In genomic region chr18:48923746-48924580, GRCh38 we compare ENCODE assay signal across 8 cellular contexts. TPM values are rescaled to one million over a fixed set of nuclear protein-coding genes. Genes with fewer than 3 reads are reported as not detected.
DNase-seq lines count a peak whose midpoint lies in the region; ATAC-seq, FAIRE-seq and TF ChIP-seq lines count a peak whose summit lies in the region.

No MANE protein-coding gene starts in this region.

- H3K36me3 ChIP-seq in BLaER1 (peaks cover 37% of the 10 kb centered on the region), HCT116 (ENCODE audit: control insufficient read depth in 1 of 2, insufficient read depth in 2 of 2, low read length in 2 of 2) (peaks cover 0 to 2% of the 10 kb centered on the region in 2 experiments; a peak in 1 of 4 replicates), K562 (ENCODE audit: control insufficient read depth, insufficient read depth, low read length) (no peaks in the 10 kb centered on the region; the same call in 2 of the 3 replicates), muscle layer of colon (ENCODE audit: insufficient read depth, low read length) (peaks cover 16% of the 10 kb centered on the region), Karpas-422 (ENCODE audit: insufficient read depth, low read length) (no peaks in the 10 kb centered on the region)

- BruUV-seq in HCT116 (replicated peaks; lab: Mats Ljungman, UMichigan) (no TSS peak), K562 (replicated peaks; lab: Mats Ljungman, UMichigan) (no TSS peak)

- no peaks in the 10 kb centered on the region for H3K27me3 ChIP-seq in BLaER1
- H3K27me3 ChIP-seq in HCT116 (ENCODE audit: insufficient read depth, low read length) = no peaks in the 10 kb centered on the region
- H3K27me3 ChIP-seq in K562 (ENCODE audit: control insufficient read depth in 2 of 2, insufficient read depth in 2 of 2, low read length in 2 of 2) = no peaks in the 10 kb centered on the region
- no peaks in the 10 kb centered on the region for H3K27me3 ChIP-seq in muscle layer of colon (ENCODE audit: control insufficient read depth in 1 of 2, insufficient read depth in 2 of 2, low read length in 2 of 2)
- no peaks in the 10 kb centered on the region for H3K27me3 ChIP-seq in Karpas-422 (ENCODE audit: low read length)

- no peaks in the 10 kb centered on the region for H3K9me1 ChIP-seq in K562 (ENCODE audit: control insufficient read depth, insufficient read depth, low read length)

- TF ChIP-seq RAD21 in HCT116 (IDR thresholded peaks at IDR 0.05; ENCODE audit: low read depth) (no peak), K562 (CRISPR knock-in tag; conservative IDR thresholded peaks at IDR 0.05 in 1 of 2, IDR thresholded peaks at IDR 0.05 in 1 of 2) (no peak)

- ATAC-seq in HCT116 = no peak
- no peak; the same call in 2 of the 3 replicates for ATAC-seq in K562
- ATAC-seq in HG03442 (IDR thresholded peaks at IDR 0.05; ENCODE audit: unreplicated experiment) = no peak

- no peak overlapping the region for H2AFZ ChIP-seq in HCT116 (ENCODE audit: low read depth, low read length, poor library complexity, severe bottlenecking)
- peak overlapping the region; percentile 91 for H2AFZ ChIP-seq in K562 (ENCODE audit: low read depth, low read length)
- no peak overlapping the region for H2AFZ ChIP-seq in Karpas-422 (ENCODE audit: low read length)

- no peaks in the 10 kb centered on the region for H3K9me2 ChIP-seq in HCT116 (ENCODE audit: insufficient read depth)
- H3K9me2 ChIP-seq in Karpas-422 (replicated peaks; ENCODE audit: insufficient read depth, low read length) = no peaks in the 10 kb centered on the region

- H3K9ac ChIP-seq in BLaER1 (no peak overlapping the region), HCT116 (ENCODE audit: low read length) (no peak overlapping the region), K562 (ENCODE audit: insufficient read depth in 1 of 2, low read depth in 2 of 2, low read length in 2 of 2) (peak overlapping the region; percentile 59 to 87; a peak in 3 of 4 replicates), muscle layer of colon (ENCODE audit: low read length) (no peak overlapping the region), Karpas-422 (ENCODE audit: low read length) (no peak overlapping the region)

- H3K27ac ChIP-seq in BLaER1 (peak overlapping the region; percentile 56; the same call in 1 of the 2 replicates), HCT116 (ENCODE audit: low read depth, low read length) (peak overlapping the region; percentile 52; the same call in 1 of the 2 replicates), K562 (ENCODE audit: extremely low read depth, low read depth, low read length) (peak overlapping the region; percentile 65), muscle layer of colon (ENCODE audit: low read depth, low read length) (peak overlapping the region; percentile 72), Karpas-422 (ENCODE audit: low read length) (no peak overlapping the region)

- H3K4me3 ChIP-seq in BLaER1 (0 out of 2 replicates have a peak overlapping the region, but pooled peaks have one; percentile 34), HCT116 (replicated peaks in 1 of 2; ENCODE audit: low read depth in 1 of 2, low read length in 2 of 2) (no peak overlapping the region), K562 (no peak overlapping the region), muscle layer of colon (ENCODE audit: low read depth in 1 of 2, low read length in 2 of 2) (peak overlapping the region in 1 of 2 donors; percentile 50), Karpas-422 (ENCODE audit: low read length) (no peak overlapping the region)

- CTCF ChIA-PET in HCT116 (lab: Charles Lee) = no interaction called here
- CTCF ChIA-PET in K562 (lab: Yijun Ruan, JAX; ENCODE audit: low intra/inter-chr PET ratio) = no interaction called here

- no peak for TF ChIP-seq CTCF in HCT116 (IDR thresholded peaks at IDR 0.05 in 2 of 3, conservative IDR thresholded peaks at IDR 0.05 in 1 of 3; ENCODE audit: borderline replicate concordance in 1 of 3, insufficient read depth in 1 of 3, low read depth in 2 of 3, low read length in 2 of 3)
- TF ChIP-seq CTCF in K562 (IDR thresholded peaks at IDR 0.05 in 2 of 3, conservative IDR thresholded peaks at IDR 0.05 in 1 of 3; ENCODE audit: insufficient read depth in 2 of 3, low read depth in 1 of 3, low read length in 3 of 3) = no peak

- H3K4me2 ChIP-seq in BLaER1 = peak overlapping the region; percentile 87
- H3K4me2 ChIP-seq in HCT116 (ENCODE audit: low read length) = peak overlapping the region; percentile 81
- peak overlapping the region; percentile 66 for H3K4me2 ChIP-seq in K562 (ENCODE audit: insufficient read depth, low read length)
- H3K4me2 ChIP-seq in Karpas-422 (ENCODE audit: low read depth, low read length, poor library complexity, severe bottlenecking) = no peak overlapping the region

- RAD21 ChIA-PET in HCT116 (lab: Charles Lee; ENCODE audit: low non-redundant PET in 1 of 2, low total read pairs in 2 of 2, uncharacterized antibody in 2 of 2, unreplicated experiment in 2 of 2) = no interaction called here

- in situ Hi-C loops in K562 (cut with MboI) = no loop called here

- intact Hi-C loops in HCT116 (cut with micrococcal nuclease) = no loop called here
- intact Hi-C loops in K562 (cut with micrococcal nuclease) = no loop called here

- H3K4me1 ChIP-seq in BLaER1 = peaks cover 74% of the 10 kb centered on the region
- H3K4me1 ChIP-seq in HCT116 (ENCODE audit: control insufficient read depth in 1 of 2, insufficient read depth in 2 of 2, low read length in 2 of 2) = peaks cover 31 to 37% of the 10 kb centered on the region in 2 experiments
- H3K4me1 ChIP-seq in K562 (replicated peaks in 1 of 2; ENCODE audit: control insufficient read depth in 2 of 2, insufficient read depth in 2 of 2, low read length in 2 of 2) = peaks cover 35 to 37% of the 10 kb centered on the region in 2 experiments
- H3K4me1 ChIP-seq in muscle layer of colon (ENCODE audit: insufficient read depth, low read length) = peaks cover 64% of the 10 kb centered on the region
- H3K4me1 ChIP-seq in Karpas-422 (ENCODE audit: low read length) = peaks cover 23% of the 10 kb centered on the region

- peaks cover 4% of the 10 kb centered on the region; the same call in 1 of the 2 replicates for H3K79me2 ChIP-seq in HCT116 (ENCODE audit: insufficient read depth, low read length)
- H3K79me2 ChIP-seq in K562 (ENCODE audit: control insufficient read depth, insufficient read depth, low read length) = no peaks in the 10 kb centered on the region; the same call in 2 of the 3 replicates
- H3K79me2 ChIP-seq in Karpas-422 (ENCODE audit: low read length) = no peaks in the 10 kb centered on the region

- FAIRE-seq in K562 (lab: Jason Lieb, UNC) = peak; percentile 46

- POLR2A ChIA-PET in HCT116 (lab: Charles Lee) = no interaction called here
- POLR2A ChIA-PET in K562 (lab: Yijun Ruan, JAX) = interaction anchor here (2.1 kb wide), 1 partner anchor 8 kb away, joined by 5 read pairs; no protein-coding TSS in a partner anchor

- no peak for TF ChIP-seq EP300 in K562 (IDR thresholded peaks at IDR 0.05; ENCODE audit: low read length)

- TF ChIP-seq POLR2A in HCT116 (IDR thresholded peaks at IDR 0.05; ENCODE audit: borderline replicate concordance, extremely low read depth, insufficient read depth, insufficient read length) (no peak), K562 (conservative IDR thresholded peaks at IDR 0.05) (no peak)

- 54% methylated on average over 9 of the region's 14 CpGs for WGBS in K562 (ENCODE audit: insufficient coverage, low coverage, missing lambda C conversion rate)

- H4K20me1 ChIP-seq in BLaER1 (peaks cover 97% of the 10 kb centered on the region), HCT116 (ENCODE audit: insufficient read depth) (no peaks in the 10 kb centered on the region), K562 (replicated peaks; ENCODE audit: control insufficient read depth, insufficient read depth, low read length) (no peaks in the 10 kb centered on the region), Karpas-422 (ENCODE audit: insufficient read depth, low read depth, low read length) (no peaks in the 10 kb centered on the region)

- DNase-seq in HCT116 (ENCODE audit: low read depth, low spot score) (no peak), K562 (ENCODE audit: extremely low read depth in 1 of 4, low spot score in 3 of 4) (no peak), NCI-H187 treated with DMSO at 0.1 percent for 48 hours (lab: John Stamatoyannopoulos, UW) (no peak), activated gamma-delta T cell treated with Interleukin-2 at 50 U/mL for 16 hours (no peak), Karpas-422 (no peak)

- H3K9me3 ChIP-seq in BLaER1 (no peaks in the 10 kb centered on the region), HCT116 (ENCODE audit: control insufficient read depth in 1 of 2, insufficient read depth in 1 of 2, low read depth in 1 of 2, low read length in 2 of 2) (no peaks in the 10 kb centered on the region), K562 (replicated peaks; ENCODE audit: control insufficient read depth, insufficient read depth, low read depth, low read length) (no peaks in the 10 kb centered on the region), muscle layer of colon (ENCODE audit: low read length) (no peaks in the 10 kb centered on the region), Karpas-422 (ENCODE audit: low read length) (no peaks in the 10 kb centered on the region)

TF ChIP-seq in HCT116, 20 proteins besides CTCF, POLR2A, EP300 and RAD21 (continues in another document):
- TF ChIP-seq YY1 (IDR thresholded peaks at IDR 0.05; ENCODE audit: extremely low read depth, insufficient replicate concordance, low read depth, low read length) = no peak

TF ChIP-seq in K562, 482 proteins besides CTCF, POLR2A, EP300 and RAD21 (continues in another document):
- TF ChIP-seq ZNF79 (CRISPR knock-in tag; IDR thresholded peaks at IDR 0.05; ENCODE audit: low read depth) (0 out of 2 replicates have a peak, but pooled peaks have one; percentile 45), TEAD1 (CRISPR knock-in tag; IDR thresholded peaks at IDR 0.05) (no peak)

RNA-seq across cellular contexts. Expression of gene SMAD7, which starts 26.8 kb away (rescaled TPM):
- total RNA-seq in HCT116 (2021; ENCODE audit: unreplicated experiment) (7.2 TPM), K562 (2014; rRNA removed) (2.9 and 3.0 TPM in 2 replicates), K562 (2014; rRNA removed; fragmentation: Illumina TruSeq; extraction: Trizol) (1.1 and 1.3 TPM in 2 replicates), K562 (2015; rRNA removed; fragmentation: Illumina TruSeq; extraction: Trizol) (0.90 and 0.94 TPM in 2 replicates), K562 (2021) (2.1 and 2.5 TPM in 2 replicates)
- polyA plus RNA-seq in HCT116 (2012) = 3.6 and 4.2 TPM in 2 replicates
- total RNA-seq in K562 (2011; cell fraction: chromatin; rRNA removed; ENCODE audit: low replicate concordance) = 2.6 and 6.2 TPM in 2 replicates
- 3.9 and 7.0 TPM in 2 replicates for total RNA-seq in K562 (2011; cell fraction: nucleolus; rRNA removed)
- 3.3 and 4.1 TPM in 2 replicates for total RNA-seq in K562 (2011; cell fraction: nucleoplasm; rRNA removed)
- polyA plus RNA-seq in K562 (2011; rRNA removed) (1.8 TPM in 2 replicates), K562 (2014; fragmentation: Illumina TruSeq; extraction: Trizol) (1.4 and 1.6 TPM in 2 replicates), K562 (2014; fragmentation: Nextera tagmentation; extraction: Ambion mirVana) (under 1 TPM; 0.13 to 0.23 TPM), K562 (2014; rRNA removed) (1.8 and 2.9 TPM in 2 replicates)
- polyA plus RNA-seq in K562 (2011; cell fraction: cytosol; rRNA removed) = 3.3 and 3.7 TPM in 2 replicates
- 4.6 and 5.7 TPM in 2 replicates for polyA plus RNA-seq in K562 (2011; cell fraction: nucleus; rRNA removed)
- 1.7 and 4.1 TPM in 2 replicates for polyA plus RNA-seq in K562 (2012)
- polyA minus RNA-seq in K562 (2011; rRNA and poly(A)+ RNA removed) = 3.4 and 3.7 TPM in 2 replicates
- polyA minus RNA-seq in K562 (2011; cell fraction: cytosol; rRNA and poly(A)+ RNA removed) = 2.0 and 4.6 TPM in 2 replicates
- polyA minus RNA-seq in K562 (2011; cell fraction: nucleus; rRNA and poly(A)+ RNA removed) = 3.8 and 4.7 TPM in 2 replicates
- 1.3 and 2.1 TPM in 2 replicates for total RNA-seq in Karpas-422 (2014; rRNA removed; shearing (Covaris generic); ENCODE audit: low replicate concordance)

Comparison
In these comparisons a context has a peak if more than half of its experiments do, and no peak if none do; other contexts are left out.
1. H3K9ac ChIP-seq: peak in K562 (2 of 2); none in BLaER1 (single experiment), HCT116 (single experiment), muscle layer of colon (single experiment) and Karpas-422 (single experiment).